8 cellular contexts compared by ENCODE assay signal in genomic region chr10:86795353-86795752, GRCh38.
DNase-seq lines count a peak whose midpoint lies in the region; ATAC-seq, FAIRE-seq and TF ChIP-seq lines count a peak whose summit lies in the region.

No MANE protein-coding gene starts in this region.

- H3K27me3 ChIP-seq in neuron (ENCODE audit: insufficient read depth, low read length), result no peaks in the 10 kb centered on the region

- no peak overlapping the region for H2AFZ ChIP-seq in neuron (ENCODE audit: low read depth, low read length)

- FAIRE-seq in endometrium (lab: Jason Lieb, UNC), result peak; percentile 53

- H3K4me3 ChIP-seq in neuron (ENCODE audit: low read length), result peak overlapping the region; percentile 16

- DNase-seq in EL (peak; percentile 80), NCI-H2171 treated with DMSO at 0.1 percent for 48 hours (lab: John Stamatoyannopoulos, UW) (peak; percentile 54), hippocampal formation (lab: John Stamatoyannopoulos, UW) (no peak), SHP77 (lab: John Stamatoyannopoulos, UW) (no peak)

- ATAC-seq in HG03571 (IDR thresholded peaks at IDR 0.05; ENCODE audit: unreplicated experiment) (no peak), GM18505 (IDR thresholded peaks at IDR 0.05; ENCODE audit: unreplicated experiment) (no peak)

- H3K36me3 ChIP-seq in neuron (ENCODE audit: insufficient read depth, low read length), result peaks cover 4% of the 10 kb centered on the region

- no peak for TF ChIP-seq POLR2A in GM18505 (IDR thresholded peaks at IDR 0.05; ENCODE audit: borderline replicate concordance, extremely low read depth, insufficient read depth, insufficient read length)

- H3K4me1 ChIP-seq in neuron (ENCODE audit: insufficient read depth, low read length), result peaks cover 4% of the 10 kb centered on the region

- H3K9me3 ChIP-seq in neuron (ENCODE audit: low read length), result no peaks in the 10 kb centered on the region

Comparison
In these comparisons a context has a peak if more than half of its experiments do, and no peak if none do; other contexts are left out.
1. DNase-seq: peak in EL (single experiment) and NCI-H2171 treated with DMSO at 0.1 percent for 48 hours (single experiment); none in hippocampal formation (0 of 2) and SHP77 (0 of 2).